In the genomic region with DNA sequence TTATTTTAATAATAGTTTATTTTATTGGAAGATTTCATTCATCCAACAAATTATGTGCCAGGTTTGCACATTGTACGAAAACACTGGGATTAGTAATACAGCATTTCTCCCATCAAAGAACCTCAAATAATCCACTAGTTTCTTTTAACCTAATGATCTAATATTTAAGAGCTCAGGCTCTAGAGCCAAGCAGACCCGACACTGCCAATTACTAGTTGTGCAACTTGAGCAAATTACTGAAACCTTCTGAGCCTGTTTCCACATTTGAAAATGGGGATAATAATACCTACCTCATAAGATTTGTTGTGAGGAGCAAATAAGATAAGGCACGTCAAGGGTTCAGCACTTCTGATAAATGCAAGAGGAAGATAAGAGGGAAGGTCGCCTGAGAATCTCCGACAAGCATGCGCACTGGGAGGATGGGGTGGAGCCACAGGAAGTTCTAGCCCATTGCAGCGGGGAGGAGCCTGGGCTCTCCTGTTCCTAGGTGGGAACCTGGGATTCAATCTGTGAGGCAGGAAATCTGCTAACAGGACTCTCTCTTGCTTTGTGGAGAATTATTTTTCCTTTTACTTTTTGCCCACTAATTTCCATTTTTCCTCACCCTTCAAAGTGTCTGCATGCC, we compare ENCODE assay signal across 15 cellular contexts.
A peak's percentile ranks its signal among the peaks of the same experiment; 100 is the strongest.
DNase-seq lines count a peak whose midpoint lies in the region; ATAC-seq and TF ChIP-seq lines count a peak whose summit lies in the region.
"Had no signal": no experiment of that assay in that cellular context is flagged by ENCODE, and none has a peak within 500 bp of the region (broad histone marks: within the 10 kb centered on the region; RNA-seq: fewer than 3 reads in every experiment).

No MANE protein-coding gene starts in this region.

- CTCF ChIA-PET in Caco-2 (lab: Charles Lee), result no interaction called here

- H3K9me3 Mint-ChIP-seq in Caco-2 (ENCODE audit: unreplicated experiment), result no peaks in the 10 kb centered on the region
- H3K9me3 Mint-ChIP-seq: CD8-positive, alpha-beta memory T cell had no signal

- H3K27ac Mint-ChIP-seq in Caco-2 (ENCODE audit: unreplicated experiment), result no peak overlapping the region
- H3K27ac Mint-ChIP-seq in T-helper 17 cell, result no peak overlapping the region
- H3K27ac Mint-ChIP-seq: CD8-positive, alpha-beta memory T cell had no signal

- H3K4me3 ChIP-seq in Caco-2 (ENCODE audit: low read depth, low read length), result no peak overlapping the region
- H3K4me3 ChIP-seq: A549; BLaER1 treated with 17β-estradiol and CSF1 and Interleukin-3, amounts not matched to agents 10 nM and 100 nM; SK-N-MC had no signal

- H3K9me3 ChIP-seq in Caco-2 (no peaks in the 10 kb centered on the region), T-helper 17 cell (ENCODE audit: control insufficient read depth, low read length, poor library complexity, severe bottlenecking) (no peaks in the 10 kb centered on the region)
- H3K9me3 ChIP-seq: A549; BLaER1 treated with 17β-estradiol and CSF1 and Interleukin-3, amounts not matched to agents 10 nM and 100 nM had no signal

- H3K36me3 ChIP-seq in Caco-2 (ENCODE audit: control insufficient read depth, insufficient read depth, low read length), result no peaks in the 10 kb centered on the region
- H3K36me3 ChIP-seq: BLaER1 treated with 17β-estradiol and CSF1 and Interleukin-3, amounts not matched to agents 10 nM and 100 nM had no signal

- ATAC-seq in left lobe of liver (peak; percentile 80), T-helper 17 cell (no peak), GM19324 (IDR thresholded peaks at IDR 0.05; ENCODE audit: low FRiP score, unreplicated experiment) (no peak)
- ATAC-seq: A549 had no signal

- H3K36me3 Mint-ChIP-seq in Caco-2 (ENCODE audit: insufficient read depth, unreplicated experiment), result no peaks in the 10 kb centered on the region
- H3K36me3 Mint-ChIP-seq in T-helper 17 cell (ENCODE audit: low read depth), result peaks cover 3% of the 10 kb centered on the region
- H3K36me3 Mint-ChIP-seq: CD8-positive, alpha-beta memory T cell had no signal

- no peaks in the 10 kb centered on the region for H3K27me3 ChIP-seq in Caco-2 (replicated peaks; ENCODE audit: control insufficient read depth, insufficient read depth, low read length)
- H3K27me3 ChIP-seq: BLaER1 treated with 17β-estradiol and CSF1 and Interleukin-3, amounts not matched to agents 10 nM and 100 nM had no signal

- BruUV-seq in Caco-2 (replicated peaks; lab: Mats Ljungman, UMichigan), result no TSS peak

- peaks cover 7% of the 10 kb centered on the region for H3K4me1 Mint-ChIP-seq in Caco-2 (ENCODE audit: low read depth, unreplicated experiment)
- no peaks in the 10 kb centered on the region for H3K4me1 Mint-ChIP-seq in T-helper 17 cell
- H3K4me1 Mint-ChIP-seq: CD8-positive, alpha-beta memory T cell had no signal

- H3K4me3 Mint-ChIP-seq in Caco-2 (ENCODE audit: unreplicated experiment), result no peak overlapping the region
- no peak overlapping the region for H3K4me3 Mint-ChIP-seq in T-helper 17 cell
- H3K4me3 Mint-ChIP-seq: CD8-positive, alpha-beta memory T cell had no signal

- intact Hi-C loops in Caco-2 (cut with micrococcal nuclease; ENCODE audit: unreplicated experiment), result no loop called here

- POLR2A ChIA-PET in Caco-2 (lab: Charles Lee), result no interaction called here

- H3K27me3 Mint-ChIP-seq in Caco-2 (ENCODE audit: insufficient read depth, unreplicated experiment) (no peaks in the 10 kb centered on the region), T-helper 17 cell (peaks cover 14% of the 10 kb centered on the region)

- no peak for TF ChIP-seq CTCF in Caco-2 (IDR thresholded peaks at IDR 0.05; ENCODE audit: insufficient read depth in 1 of 2, low read depth in 1 of 2, low read length in 1 of 2, severe bottlenecking in 1 of 2, unreplicated experiment in 1 of 2)

- DNase-seq in Caco-2 (peak; percentile 45 to 70), HuH-7 (ENCODE audit: low spot score) (peak; percentile 43), amniotic epithelial cell (ENCODE audit: low read depth) (peak; percentile 7), left lobe of liver (ENCODE audit: low spot score) (no peak), T-helper 17 cell (no peak), COR-L47 (lab: John Stamatoyannopoulos, UW) (no peak)
- DNase-seq: CD8-positive, alpha-beta memory T cell; KBM-7; NCI-H1417 treated with DMSO at 0.1 percent for 48 hours; NCI-H1930; NCI-H510A treated with DMSO at 0.1 percent for 48 hours had no signal

- peaks cover 13% of the 10 kb centered on the region for H3K4me1 ChIP-seq in Caco-2
- H3K4me1 ChIP-seq: A549; BLaER1 treated with 17β-estradiol and CSF1 and Interleukin-3, amounts not matched to agents 10 nM and 100 nM had no signal

Comparison
In these comparisons a context has a peak if more than half of its experiments do, and no peak if none do; other contexts are left out.
1. DNase-seq: peak in Caco-2 (2 of 2), HuH-7 (single experiment) and amniotic epithelial cell (single experiment); none in left lobe of liver (single experiment), T-helper 17 cell (0 of 3) and COR-L47 (single experiment).